Comparison of ENCODE assay signal across 18 cellular contexts in the genomic region with DNA sequence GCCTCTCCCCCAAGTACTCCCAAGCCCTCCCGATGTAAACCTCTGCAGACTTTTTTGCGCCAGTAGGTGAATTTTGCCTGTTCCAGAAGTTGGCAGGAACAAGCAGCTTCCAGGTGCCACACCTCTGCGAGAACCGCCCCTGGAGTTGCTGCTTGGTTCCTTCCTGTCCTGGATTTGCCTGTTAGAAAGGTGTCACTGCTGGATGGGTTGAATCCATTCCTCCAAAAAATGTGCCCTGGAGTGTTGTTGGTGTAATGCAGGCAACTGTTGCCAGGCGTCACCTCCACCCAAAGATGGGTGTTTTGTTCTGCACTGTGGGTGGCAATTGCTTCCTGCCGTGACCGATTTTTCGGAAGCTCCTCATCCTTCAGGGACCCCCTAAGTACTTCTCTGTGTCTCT. TPM values are rescaled to one million over a fixed set of nuclear protein-coding genes. Genes with fewer than 3 reads are reported as not detected.
DNase-seq lines count a peak whose midpoint lies in the region; ATAC-seq and TF ChIP-seq lines count a peak whose summit lies in the region.
"Had no signal": no experiment of that assay in that cellular context is flagged by ENCODE, and none has a peak within 500 bp of the region (broad histone marks: within the 10 kb centered on the region; RNA-seq: fewer than 3 reads in every experiment).

No MANE protein-coding gene starts in this region.

- H3K4me3 Mint-ChIP-seq in neural progenitor cell: peak overlapping the region; percentile 0
- H3K4me3 Mint-ChIP-seq: activated T-helper 17 cell treated with anti-CD3 and anti-CD28 coated beads, Interleukin-2, amount 50 U/mL, for 72 hours; stimulated activated naive B cell treated with anti-CD40 and anti-IgM and Interleukin-4, amounts not matched to agents 10 μg/mL and 1 μg/mL and 100 μg/mL, for 72 hours had no signal

- H3K9ac ChIP-seq in neural progenitor cell: no peak overlapping the region

- H3K4me3 ChIP-seq in epithelial cell of esophagus (ENCODE audit: low read length): no peak overlapping the region
- H3K4me3 ChIP-seq in neural progenitor cell: no peak overlapping the region
- no peak overlapping the region for H3K4me3 ChIP-seq in body of pancreas
- no peak overlapping the region for H3K4me3 ChIP-seq in gastrocnemius medialis
- H3K4me3 ChIP-seq: uterus had no signal

- peaks cover 47% of the 10 kb centered on the region for H3F3A ChIP-seq in neural progenitor cell (ENCODE audit: low read depth)

- peaks cover 12% of the 10 kb centered on the region for H3K27me3 Mint-ChIP-seq in neural progenitor cell (ENCODE audit: insufficient read depth, low read depth)
- H3K27me3 Mint-ChIP-seq: activated T-helper 17 cell treated with anti-CD3 and anti-CD28 coated beads, Interleukin-2, amount 50 U/mL, for 72 hours; progenitor cell of endocrine pancreas; stimulated activated naive B cell treated with anti-CD40 and anti-IgM and Interleukin-4, amounts not matched to agents 10 μg/mL and 1 μg/mL and 100 μg/mL, for 72 hours had no signal

- H3K9me3 Mint-ChIP-seq in neural progenitor cell: no peaks in the 10 kb centered on the region
- H3K9me3 Mint-ChIP-seq: activated T-helper 17 cell treated with anti-CD3 and anti-CD28 coated beads, Interleukin-2, amount 50 U/mL, for 72 hours; stimulated activated naive B cell treated with anti-CD40 and anti-IgM and Interleukin-4, amounts not matched to agents 10 μg/mL and 1 μg/mL and 100 μg/mL, for 72 hours had no signal

- TF ChIP-seq POLR2A in body of pancreas (IDR thresholded peaks at IDR 0.05): no peak
- no peak for TF ChIP-seq POLR2A in gastrocnemius medialis (IDR thresholded peaks at IDR 0.05)

- peak overlapping the region; percentile 27 for H3K4me2 ChIP-seq in neural progenitor cell

- intact Hi-C loops in body of pancreas (cut with DNase I): loop anchor here (5.0 kb wide), 1 partner anchor 66 kb away; no protein-coding TSS in a partner anchor
- intact Hi-C loops in gastrocnemius medialis (cut with DNase I; ENCODE audit: low total_unique reads): no loop called here

- in situ Hi-C loops in gastrocnemius medialis (cut with MboI; ENCODE audit: low sequenced_read_pairs in 4 of 4): loop anchor here in 1 of 4 donors (10.0 kb wide), 1 partner anchor 59 kb away; no protein-coding TSS in a partner anchor

- peak; percentile 30 for DNase-seq in NCI-H748 (lab: John Stamatoyannopoulos, UW; ENCODE audit: unreplicated experiment)
- DNase-seq in NCI-H748 treated with DMSO at 0.1 percent for 48 hours (lab: John Stamatoyannopoulos, UW): no peak
- DNase-seq in NCI-H69 (lab: John Stamatoyannopoulos, UW): peak; percentile 83
- DNase-seq in epithelial cell of esophagus (ENCODE audit: low read depth): peak; percentile 60
- DNase-seq in neural progenitor cell (ENCODE audit: low spot score): no peak
- DNase-seq in body of pancreas: no peak
- DNase-seq in gastrocnemius medialis: no peak
- DNase-seq: ACHN; aorta; erythroblast; GDM1; NCI-H2227 treated with DMSO at 0.1 percent for 48 hours; stimulated activated naive B cell treated with anti-CD40 and anti-IgM and Interleukin-4, amounts not matched to agents 10 μg/mL and 1 μg/mL and 100 μg/mL, for 72 hours; uterus had no signal

- H3K27me3 ChIP-seq in neural progenitor cell (peaks cover 15% of the 10 kb centered on the region), body of pancreas (no peaks in the 10 kb centered on the region), gastrocnemius medialis (no peaks in the 10 kb centered on the region)
- H3K27me3 ChIP-seq: uterus had no signal

- no peak overlapping the region for H3K27ac ChIP-seq in neural progenitor cell
- no peak overlapping the region for H3K27ac ChIP-seq in body of pancreas
- H3K27ac ChIP-seq in gastrocnemius medialis: no peak overlapping the region
- H3K27ac ChIP-seq: uterus had no signal

- H3K79me2 ChIP-seq in neural progenitor cell (ENCODE audit: low read depth): no peaks in the 10 kb centered on the region

- 80 to 83% methylated on average over 6 to 8 of the region's 8 CpGs for WGBS in body of pancreas, 2 donors

- H3K36me3 ChIP-seq in neural progenitor cell (no peaks in the 10 kb centered on the region), body of pancreas (replicated peaks in 1 of 2; ENCODE audit: insufficient read depth in 1 of 2, low read depth in 2 of 2) (no peaks in the 10 kb centered on the region), gastrocnemius medialis (peaks cover 0 to 7% of the 10 kb centered on the region in 2 donors)
- H3K36me3 ChIP-seq: uterus had no signal

- ATAC-seq in body of pancreas (no peak), HG03460 (IDR thresholded peaks at IDR 0.05; ENCODE audit: unreplicated experiment) (no peak), gastrocnemius medialis (no peak)
- ATAC-seq: activated T-helper 17 cell treated with anti-CD3 and anti-CD28 coated beads, Interleukin-2, amount 50 U/mL, for 72 hours; stimulated activated naive B cell treated with anti-CD40 and anti-IgM and Interleukin-4, amounts not matched to agents 10 μg/mL and 1 μg/mL and 100 μg/mL, for 72 hours had no signal

- H3K4me1 Mint-ChIP-seq in neural progenitor cell: peaks cover 46% of the 10 kb centered on the region

- peaks cover 24% of the 10 kb centered on the region for H3K4me1 ChIP-seq in neural progenitor cell
- H3K4me1 ChIP-seq in body of pancreas: peaks cover 16% of the 10 kb centered on the region
- peaks cover 0 to 3% of the 10 kb centered on the region in 2 donors for H3K4me1 ChIP-seq in gastrocnemius medialis
- H3K4me1 ChIP-seq: uterus had no signal

- H2AFZ ChIP-seq in neural progenitor cell (replicated peaks): no peak overlapping the region

- TF ChIP-seq CTCF in epithelial cell of esophagus (IDR thresholded peaks at IDR 0.05; ENCODE audit: insufficient read depth, low read depth, low read length, missing control alignments) (no peak), neural progenitor cell (IDR thresholded peaks at IDR 0.05) (no peak), body of pancreas (IDR thresholded peaks at IDR 0.05) (no peak), gastrocnemius medialis (IDR thresholded peaks at IDR 0.05 in 4 of 5, conservative IDR thresholded peaks at IDR 0.05 in 1 of 5) (no peak)

- H4K20me1 ChIP-seq in neural progenitor cell (ENCODE audit: low read depth): peaks cover 18% of the 10 kb centered on the region

- H3K27ac Mint-ChIP-seq in neural progenitor cell: peak overlapping the region; percentile 68
- H3K27ac Mint-ChIP-seq: activated T-helper 17 cell treated with anti-CD3 and anti-CD28 coated beads, Interleukin-2, amount 50 U/mL, for 72 hours; progenitor cell of endocrine pancreas; stimulated activated naive B cell treated with anti-CD40 and anti-IgM and Interleukin-4, amounts not matched to agents 10 μg/mL and 1 μg/mL and 100 μg/mL, for 72 hours had no signal

- H3K9me3 ChIP-seq in neural progenitor cell (ENCODE audit: low read depth): no peaks in the 10 kb centered on the region
- H3K9me3 ChIP-seq in body of pancreas: no peaks in the 10 kb centered on the region
- H3K9me3 ChIP-seq in gastrocnemius medialis: no peaks in the 10 kb centered on the region
- H3K9me3 ChIP-seq: uterus had no signal

- H3K36me3 Mint-ChIP-seq in neural progenitor cell: no peaks in the 10 kb centered on the region

RNA-seq across cellular contexts. Expression of a gene that starts 5.7 kb away (rescaled TPM):
- total RNA-seq in neural progenitor cell (ENCODE audit: low replicate concordance) (2.1 and 5.7 TPM in 2 replicates), body of pancreas (10 to 100 TPM; 22.1 to 37.6 TPM), gastrocnemius medialis (10 to 100 TPM; 11.7 to 42.3 (median 23.6) TPM)

RNA-seq across cellular contexts. Expression of a gene that starts 23.2 kb away (rescaled TPM):
- total RNA-seq in neural progenitor cell (ENCODE audit: low replicate concordance) (440 and 768 TPM in 2 replicates), body of pancreas (10 to 100 TPM; 45.7 to 94.6 TPM), gastrocnemius medialis (100 to 1,000 TPM; 122 to 294 (median 193) TPM)

RNA-seq across cellular contexts. Expression of a gene that starts 39.9 kb away (rescaled TPM):
- total RNA-seq in neural progenitor cell (ENCODE audit: low replicate concordance): 0.19 and 2.5 TPM in 2 replicates
- 10 to 100 TPM; 40.5 to 86.1 TPM for total RNA-seq in body of pancreas
- 1 to 10 TPM in 2 of 4 donors, not detected in 2; 1.4 to 2.7 TPM for total RNA-seq in gastrocnemius medialis
- total RNA-seq: OCI-LY7 had no signal

RNA-seq across cellular contexts. Expression of a gene that starts 51.3 kb away (rescaled TPM):
- total RNA-seq in neural progenitor cell (ENCODE audit: low replicate concordance) (0.03 TPM in 1 of 2 replicates, not detected in the other), body of pancreas (1 to 10 TPM in 1 of 2 donors, not detected in 1; 4.4 TPM), gastrocnemius medialis (1 to 10 TPM in 3 of 4 donors, under 1 TPM in 1; 0.34 to 4.2 (median 2.3) TPM)
- total RNA-seq: activated T-helper 17 cell treated with anti-CD3 and anti-CD28 coated beads, Interleukin-2, amount 50 U/mL, for 72 hours; progenitor cell of endocrine pancreas had no signal

Comparison
In these comparisons a context has a peak if more than half of its experiments do, and no peak if none do; other contexts are left out.
1. DNase-seq: peak in NCI-H748 (single experiment), NCI-H69 (single experiment) and epithelial cell of esophagus (single experiment); none in NCI-H748 treated with DMSO at 0.1 percent for 48 hours (single experiment), neural progenitor cell (single experiment), body of pancreas (0 of 4) and gastrocnemius medialis (0 of 2).
2. RNA of a gene that starts 39.9 kb away (total RNA-seq): 40.5 to 86.1 TPM in body of pancreas; 1.4 to 2.7 TPM in gastrocnemius medialis and 0.19 to 2.5 TPM in neural progenitor cell; every median in the first group is over 10 times any median in the second.